In genomic region chr1:93681095-93681548, GRCh38 we compare ENCODE assay signal across 8 cellular contexts. TPM values are rescaled to one million over a fixed set of nuclear protein-coding genes. Genes with fewer than 3 reads are reported as not detected.
A peak's percentile ranks its signal among the peaks of the same experiment; 100 is the strongest.
DNase-seq lines count a peak whose midpoint lies in the region; ATAC-seq and TF ChIP-seq lines count a peak whose summit lies in the region.

No MANE protein-coding gene starts in this region.

- ATAC-seq in HG03108 (IDR thresholded peaks at IDR 0.05; ENCODE audit: unreplicated experiment), result peak; percentile 15
- peak; percentile 42 to 48 for ATAC-seq in right cardiac atrium

- TF ChIP-seq CTCF in cardiac muscle cell (IDR thresholded peaks at IDR 0.05; ENCODE audit: low read depth, low read length), result no peak

- H3K27me3 ChIP-seq in cardiac muscle cell, result peaks cover 41% of the 10 kb centered on the region
- H3K27me3 ChIP-seq in right cardiac atrium (ENCODE audit: control insufficient read depth, insufficient read depth), result no peaks in the 10 kb centered on the region

- H3K36me3 ChIP-seq in cardiac muscle cell, result no peaks in the 10 kb centered on the region

- intact Hi-C loops in cardiac septum (cut with DNase I) (loop anchor here (2.0 to 5.0 kb wide), 2 partner anchors 52 to 131 kb away; no protein-coding TSS in a partner anchor), right cardiac atrium (cut with DNase I) (loop anchor here in 3 of 4 donors (5.0 kb wide), 3 partner anchors 49 to 131 kb away; no protein-coding TSS in a partner anchor)

- no peaks in the 10 kb centered on the region for H3K4me1 ChIP-seq in cardiac muscle cell (ENCODE audit: low read depth)
- peaks cover 5% of the 10 kb centered on the region for H3K4me1 ChIP-seq in right cardiac atrium (ENCODE audit: control insufficient read depth, insufficient read depth, low read length)

- H3K9me3 ChIP-seq in cardiac muscle cell (ENCODE audit: low read depth) (no peaks in the 10 kb centered on the region), right cardiac atrium (ENCODE audit: control insufficient read depth, low read length) (no peaks in the 10 kb centered on the region)

- H3K4me3 ChIP-seq in cardiac muscle cell (peak overlapping the region; percentile 42), right cardiac atrium (ENCODE audit: low read length) (peak overlapping the region; percentile 87), skeletal muscle cell (ENCODE audit: low read depth, low read length) (peak overlapping the region; percentile 83)

- H3K27ac ChIP-seq in cardiac muscle cell (no peak overlapping the region), right cardiac atrium (ENCODE audit: low read length) (peak overlapping the region; percentile 67)

- WGBS in right cardiac atrium, result under 1% methylated on average over 42 of the region's 42 CpGs

- DNase-seq in cardiac muscle cell (ENCODE audit: low read depth in 1 of 2, low spot score in 1 of 2) (peak; percentile 28 to 40), cardiac septum (ENCODE audit: low spot score) (no peak), right cardiac atrium (peak in 2 of 3 donors; percentile 72 to 73), skeletal muscle cell (ENCODE audit: low read depth) (no peak), Ammon's horn (ENCODE audit: low spot score) (no peak)
- peak; percentile 17 for DNase-seq in activated naive CD4-positive, alpha-beta T cell treated with anti-CD3 and anti-CD28 coated beads, Interleukin-2, amount 50 U/mL, for 16 hours
- no peak for DNase-seq in effector CD4-positive, alpha-beta T cell

RNA-seq across cellular contexts. Expression of gene BCAR3, which starts 0.5 kb away (rescaled TPM):
- 4.3 and 4.5 TPM in 2 replicates for total RNA-seq in cardiac muscle cell
- polyA plus RNA-seq in cardiac muscle cell, result 1.2 and 1.5 TPM in 2 replicates
- total RNA-seq in cardiac septum, result 6.9 TPM
- total RNA-seq in right cardiac atrium, result 10 to 100 TPM; 12.5 to 17.4 (median 15.0) TPM
- 10.1 TPM for polyA plus RNA-seq in right cardiac atrium

Comparison
In these comparisons a context has a peak if more than half of its experiments do, and no peak if none do; other contexts are left out.
1. DNase-seq: peak in cardiac muscle cell (2 of 2), activated naive CD4-positive, alpha-beta T cell treated with anti-CD3 and anti-CD28 coated beads, Interleukin-2, amount 50 U/mL, for 16 hours (single experiment) and right cardiac atrium (2 of 3); none in cardiac septum (single experiment), skeletal muscle cell (single experiment), Ammon's horn (single experiment) and effector CD4-positive, alpha-beta T cell (single experiment).
2. Peak in every context shown above with its lines, with median percentiles within 50 percentile points of each other: H3K4me3 ChIP-seq.